In the genomic region with DNA sequence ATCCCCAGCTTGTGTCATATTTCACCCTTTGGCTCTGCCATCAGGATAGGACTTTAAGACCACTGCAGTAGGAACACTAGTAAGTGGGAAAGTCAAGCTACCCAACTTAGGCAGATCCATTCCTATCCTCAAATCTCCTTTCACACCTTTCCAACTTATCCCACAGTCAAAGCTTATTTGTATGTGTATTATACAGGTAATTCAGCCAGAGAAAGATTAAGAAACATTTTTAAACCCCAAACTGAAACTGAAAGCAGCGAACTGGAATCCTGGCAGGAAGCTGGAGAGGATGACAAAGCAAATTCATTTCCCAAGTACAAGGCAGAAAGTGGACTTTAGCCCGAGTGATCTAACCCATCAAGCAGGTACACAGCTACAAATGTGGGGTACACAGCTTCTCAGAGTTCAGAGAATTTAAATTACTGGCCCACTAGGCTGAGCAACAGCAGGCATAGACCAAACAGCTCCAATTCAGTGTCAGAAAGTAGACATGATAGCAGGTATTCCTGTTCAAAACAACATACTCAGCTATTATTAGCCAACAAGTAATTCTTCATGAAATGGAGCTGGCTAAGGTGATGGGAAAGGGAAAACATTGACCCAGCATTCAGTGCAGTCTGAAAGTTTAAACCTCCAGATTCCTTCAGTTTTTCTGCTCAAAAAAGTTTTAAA, we compare ENCODE assay signal across 1 cellular context.
A peak's percentile ranks its signal among the peaks of the same experiment; 100 is the strongest.
TF ChIP-seq lines count a peak whose summit lies in the region.

No MANE protein-coding gene starts in this region.

TF ChIP-seq in HepG2, 621 proteins besides CTCF, POLR2A, EP300 and RAD21 (continued from another document and continues in another):
- no peak for TF ChIP-seq ZNF276 (CRISPR knock-in tag; IDR thresholded peaks at IDR 0.05; ENCODE audit: low read depth)
- no peak for TF ChIP-seq PRMT3 (CRISPR knock-in tag; IDR thresholded peaks at IDR 0.05; ENCODE audit: borderline replicate concordance, low read depth)
- TF ChIP-seq RFX1 (IDR thresholded peaks at IDR 0.05) = no peak
- TF ChIP-seq POLR2G (IDR thresholded peaks at IDR 0.05; ENCODE audit: low read depth, low read length) = peak; percentile 67
- no peak for TF ChIP-seq NPAS2 (CRISPR knock-in tag; IDR thresholded peaks at IDR 0.05; ENCODE audit: borderline replicate concordance)
- no peak for TF ChIP-seq ZNF20 (CRISPR knock-in tag; IDR thresholded peaks at IDR 0.05)
- peak; percentile 77; the same call in 1 of the 3 replicates for TF ChIP-seq MXI1 (IDR thresholded peaks at IDR 0.05; ENCODE audit: borderline replicate concordance, low read depth, low read length)
- TF ChIP-seq FOXK1 (CRISPR knock-in tag; IDR thresholded peaks at IDR 0.05; ENCODE audit: borderline replicate concordance, low read depth) = peak; percentile 90
- TF ChIP-seq KLF12 (CRISPR knock-in tag; IDR thresholded peaks at IDR 0.05; ENCODE audit: borderline replicate concordance) = no peak
- no peak for TF ChIP-seq ZNF572 (CRISPR knock-in tag; IDR thresholded peaks at IDR 0.05)
- TF ChIP-seq TAF15 (IDR thresholded peaks at IDR 0.05; ENCODE audit: low read depth, low read length, poor library complexity, severe bottlenecking) = no peak
- TF ChIP-seq HNRNPLL (IDR thresholded peaks at IDR 0.05; ENCODE audit: low read depth, low read length, poor library complexity, severe bottlenecking) = no peak
- 0 out of 2 replicates have a peak, but pooled peaks have one; percentile 10 for TF ChIP-seq NR2F2 (IDR thresholded peaks at IDR 0.05; ENCODE audit: borderline replicate concordance, low read depth)
- no peak for TF ChIP-seq ZNF564 (CRISPR knock-in tag; IDR thresholded peaks at IDR 0.05)
- no peak for TF ChIP-seq MTA3 (CRISPR knock-in tag; IDR thresholded peaks at IDR 0.05)
- TF ChIP-seq YEATS2 (CRISPR knock-in tag; IDR thresholded peaks at IDR 0.05; ENCODE audit: borderline replicate concordance) = no peak
- TF ChIP-seq ZNF597 (CRISPR knock-in tag; IDR thresholded peaks at IDR 0.05) = no peak
- TF ChIP-seq, protein P1, sequence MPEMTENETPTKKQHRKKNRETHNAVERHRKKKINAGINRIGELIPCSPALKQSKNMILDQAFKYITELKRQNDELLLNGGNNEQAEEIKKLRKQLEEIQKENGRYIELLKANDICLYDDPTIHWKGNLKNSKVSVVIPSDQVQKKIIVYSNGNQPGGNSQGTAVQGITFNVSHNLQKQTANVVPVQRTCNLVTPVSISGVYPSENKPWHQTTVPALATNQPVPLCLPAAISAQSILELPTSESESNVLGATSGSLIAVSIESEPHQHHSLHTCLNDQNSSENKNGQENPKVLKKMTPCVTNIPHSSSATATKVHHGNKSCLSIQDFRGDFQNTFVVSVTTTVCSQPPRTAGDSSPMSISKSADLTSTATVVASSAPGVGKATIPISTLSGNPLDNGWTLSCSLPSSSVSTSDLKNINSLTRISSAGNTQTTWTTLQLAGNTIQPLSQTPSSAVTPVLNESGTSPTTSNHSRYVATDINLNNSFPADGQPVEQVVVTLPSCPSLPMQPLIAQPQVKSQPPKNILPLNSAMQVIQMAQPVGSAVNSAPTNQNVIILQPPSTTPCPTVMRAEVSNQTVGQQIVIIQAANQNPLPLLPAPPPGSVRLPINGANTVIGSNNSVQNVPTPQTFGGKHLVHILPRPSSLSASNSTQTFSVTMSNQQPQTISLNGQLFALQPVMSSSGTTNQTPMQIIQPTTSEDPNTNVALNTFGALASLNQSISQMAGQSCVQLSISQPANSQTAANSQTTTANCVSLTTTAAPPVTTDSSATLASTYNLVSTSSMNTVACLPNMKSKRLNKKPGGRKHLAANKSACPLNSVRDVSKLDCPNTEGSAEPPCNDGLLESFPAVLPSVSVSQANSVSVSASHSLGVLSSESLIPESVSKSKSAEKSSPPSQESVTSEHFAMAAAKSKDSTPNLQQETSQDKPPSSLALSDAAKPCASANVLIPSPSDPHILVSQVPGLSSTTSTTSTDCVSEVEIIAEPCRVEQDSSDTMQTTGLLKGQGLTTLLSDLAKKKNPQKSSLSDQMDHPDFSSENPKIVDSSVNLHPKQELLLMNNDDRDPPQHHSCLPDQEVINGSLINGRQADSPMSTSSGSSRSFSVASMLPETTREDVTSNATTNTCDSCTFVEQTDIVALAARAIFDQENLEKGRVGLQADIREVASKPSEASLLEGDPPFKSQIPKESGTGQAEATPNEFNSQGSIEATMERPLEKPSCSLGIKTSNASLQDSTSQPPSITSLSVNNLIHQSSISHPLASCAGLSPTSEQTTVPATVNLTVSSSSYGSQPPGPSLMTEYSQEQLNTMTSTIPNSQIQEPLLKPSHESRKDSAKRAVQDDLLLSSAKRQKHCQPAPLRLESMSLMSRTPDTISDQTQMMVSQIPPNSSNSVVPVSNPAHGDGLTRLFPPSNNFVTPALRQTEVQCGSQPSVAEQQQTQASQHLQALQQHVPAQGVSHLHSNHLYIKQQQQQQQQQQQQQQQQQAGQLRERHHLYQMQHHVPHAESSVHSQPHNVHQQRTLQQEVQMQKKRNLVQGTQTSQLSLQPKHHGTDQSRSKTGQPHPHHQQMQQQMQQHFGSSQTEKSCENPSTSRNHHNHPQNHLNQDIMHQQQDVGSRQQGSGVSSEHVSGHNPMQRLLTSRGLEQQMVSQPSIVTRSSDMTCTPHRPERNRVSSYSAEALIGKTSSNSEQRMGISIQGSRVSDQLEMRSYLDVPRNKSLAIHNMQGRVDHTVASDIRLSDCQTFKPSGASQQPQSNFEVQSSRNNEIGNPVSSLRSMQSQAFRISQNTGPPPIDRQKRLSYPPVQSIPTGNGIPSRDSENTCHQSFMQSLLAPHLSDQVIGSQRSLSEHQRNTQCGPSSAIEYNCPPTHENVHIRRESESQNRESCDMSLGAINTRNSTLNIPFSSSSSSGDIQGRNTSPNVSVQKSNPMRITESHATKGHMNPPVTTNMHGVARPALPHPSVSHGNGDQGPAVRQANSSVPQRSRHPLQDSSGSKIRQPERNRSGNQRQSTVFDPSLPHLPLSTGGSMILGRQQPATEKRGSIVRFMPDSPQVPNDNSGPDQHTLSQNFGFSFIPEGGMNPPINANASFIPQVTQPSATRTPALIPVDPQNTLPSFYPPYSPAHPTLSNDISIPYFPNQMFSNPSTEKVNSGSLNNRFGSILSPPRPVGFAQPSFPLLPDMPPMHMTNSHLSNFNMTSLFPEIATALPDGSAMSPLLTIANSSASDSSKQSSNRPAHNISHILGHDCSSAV (CRISPR knock-in tag; IDR thresholded peaks at IDR 0.05; ENCODE audit: borderline replicate concordance) = 0 out of 2 replicates have a peak, but pooled peaks have one; percentile 30
- no peak for TF ChIP-seq ZNF670 (CRISPR knock-in tag; IDR thresholded peaks at IDR 0.05; ENCODE audit: borderline replicate concordance)
- TF ChIP-seq, protein P2, sequence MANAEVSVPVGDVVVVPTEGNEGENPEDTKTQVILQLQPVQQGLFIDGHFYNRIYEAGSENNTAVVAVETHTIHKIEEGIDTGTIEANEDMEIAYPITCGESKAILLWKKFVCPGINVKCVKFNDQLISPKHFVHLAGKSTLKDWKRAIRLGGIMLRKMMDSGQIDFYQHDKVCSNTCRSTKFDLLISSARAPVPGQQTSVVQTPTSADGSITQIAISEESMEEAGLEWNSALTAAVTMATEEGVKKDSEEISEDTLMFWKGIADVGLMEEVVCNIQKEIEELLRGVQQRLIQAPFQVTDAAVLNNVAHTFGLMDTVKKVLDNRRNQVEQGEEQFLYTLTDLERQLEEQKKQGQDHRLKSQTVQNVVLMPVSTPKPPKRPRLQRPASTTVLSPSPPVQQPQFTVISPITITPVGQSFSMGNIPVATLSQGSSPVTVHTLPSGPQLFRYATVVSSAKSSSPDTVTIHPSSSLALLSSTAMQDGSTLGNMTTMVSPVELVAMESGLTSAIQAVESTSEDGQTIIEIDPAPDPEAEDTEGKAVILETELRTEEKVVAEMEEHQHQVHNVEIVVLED (CRISPR knock-in tag; IDR thresholded peaks at IDR 0.05; ENCODE audit: borderline replicate concordance) = no peak
- TF ChIP-seq ZNF737 (CRISPR knock-in tag; IDR thresholded peaks at IDR 0.05; ENCODE audit: borderline replicate concordance) = no peak
- TF ChIP-seq SP1 (IDR thresholded peaks at IDR 0.05) = no peak
- TF ChIP-seq SP1 (CRISPR knock-in tag; IDR thresholded peaks at IDR 0.05) = no peak
- TF ChIP-seq NFE2L2 (IDR thresholded peaks at IDR 0.05; ENCODE audit: low read length) = peak; percentile 100
- TF ChIP-seq ELF1 (CRISPR knock-in tag; IDR thresholded peaks at IDR 0.05) = peak; percentile 73
- no peak for TF ChIP-seq ZNF33B (CRISPR knock-in tag; IDR thresholded peaks at IDR 0.05)
- no peak for TF ChIP-seq SYNCRIP (IDR thresholded peaks at IDR 0.05; ENCODE audit: insufficient read depth, low read depth, low read length)
- TF ChIP-seq SIX4 (CRISPR knock-in tag; IDR thresholded peaks at IDR 0.05) = 0 out of 2 replicates have a peak, but pooled peaks have one; percentile 8
- TF ChIP-seq CENPX (CRISPR knock-in tag; IDR thresholded peaks at IDR 0.05) = no peak
- TF ChIP-seq RAD51 (IDR thresholded peaks at IDR 0.05; ENCODE audit: borderline replicate concordance) = no peak
- TF ChIP-seq MLX (CRISPR knock-in tag; IDR thresholded peaks at IDR 0.05) = peak; percentile 49; the same call in 1 of the 2 replicates
- peak; percentile 74 for TF ChIP-seq KMT2A (CRISPR knock-in tag; IDR thresholded peaks at IDR 0.05)
- no peak for TF ChIP-seq RERE (CRISPR knock-in tag; IDR thresholded peaks at IDR 0.05; ENCODE audit: low read depth)
- no peak for TF ChIP-seq CBFB (CRISPR knock-in tag; IDR thresholded peaks at IDR 0.05)
- TF ChIP-seq SIN3A (IDR thresholded peaks at IDR 0.05; ENCODE audit: borderline replicate concordance, low read depth, low read length) = no peak; the same call in 1 of the 2 replicates
- no peak for TF ChIP-seq DNMT1 (CRISPR knock-in tag; IDR thresholded peaks at IDR 0.05)
- TF ChIP-seq, protein P3, sequence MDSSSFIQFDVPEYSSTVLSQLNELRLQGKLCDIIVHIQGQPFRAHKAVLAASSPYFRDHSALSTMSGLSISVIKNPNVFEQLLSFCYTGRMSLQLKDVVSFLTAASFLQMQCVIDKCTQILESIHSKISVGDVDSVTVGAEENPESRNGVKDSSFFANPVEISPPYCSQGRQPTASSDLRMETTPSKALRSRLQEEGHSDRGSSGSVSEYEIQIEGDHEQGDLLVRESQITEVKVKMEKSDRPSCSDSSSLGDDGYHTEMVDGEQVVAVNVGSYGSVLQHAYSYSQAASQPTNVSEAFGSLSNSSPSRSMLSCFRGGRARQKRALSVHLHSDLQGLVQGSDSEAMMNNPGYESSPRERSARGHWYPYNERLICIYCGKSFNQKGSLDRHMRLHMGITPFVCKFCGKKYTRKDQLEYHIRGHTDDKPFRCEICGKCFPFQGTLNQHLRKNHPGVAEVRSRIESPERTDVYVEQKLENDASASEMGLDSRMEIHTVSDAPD (CRISPR knock-in tag; IDR thresholded peaks at IDR 0.05) = no peak
